Comparison of ENCODE assay signal across 10 cellular contexts in the genomic region with DNA sequence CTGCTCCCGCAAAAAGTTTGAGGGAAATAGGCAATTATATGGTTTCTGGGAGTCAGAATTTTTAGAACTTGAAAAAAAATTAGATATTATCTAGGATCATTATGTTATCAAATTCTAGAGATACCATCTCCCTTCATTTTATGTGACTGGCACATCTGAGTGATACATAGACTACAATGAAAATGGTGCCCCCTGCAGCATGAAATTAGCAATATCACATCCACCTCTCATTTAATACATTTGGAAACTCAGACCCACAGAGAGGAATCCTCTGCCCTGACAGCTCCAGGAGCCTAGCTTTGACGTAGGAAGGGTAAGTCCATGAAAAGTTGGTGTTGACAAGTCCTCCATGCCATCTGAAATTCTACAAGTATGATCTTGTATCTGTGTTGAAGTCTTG.
DNase-seq lines count a peak whose midpoint lies in the region; ATAC-seq, FAIRE-seq and TF ChIP-seq lines count a peak whose summit lies in the region.
"Had no signal": no experiment of that assay in that cellular context is flagged by ENCODE, and none has a peak within 500 bp of the region (broad histone marks: within the 10 kb centered on the region; RNA-seq: fewer than 3 reads in every experiment).

No MANE protein-coding gene starts in this region.

- no peaks in the 10 kb centered on the region for H3K27me3 ChIP-seq in hepatocyte
- peaks cover 4% of the 10 kb centered on the region for H3K27me3 ChIP-seq in left ventricle myocardium inferior (ENCODE audit: low read depth)
- H3K27me3 ChIP-seq: tibial nerve had no signal

- H3K9me3 ChIP-seq in hepatocyte (ENCODE audit: low read depth) (no peaks in the 10 kb centered on the region), left ventricle myocardium inferior (replicated peaks) (no peaks in the 10 kb centered on the region)
- H3K9me3 ChIP-seq: tibial nerve had no signal

- intact Hi-C loops in left ventricle myocardium inferior (cut with micrococcal nuclease), result no loop called here

- H3K36me3 ChIP-seq in hepatocyte (replicated peaks; ENCODE audit: insufficient read depth, low read depth), result no peaks in the 10 kb centered on the region
- no peaks in the 10 kb centered on the region for H3K36me3 ChIP-seq in left ventricle myocardium inferior
- H3K36me3 ChIP-seq: tibial nerve had no signal

- H3K9me2 ChIP-seq in hepatocyte (replicated peaks; ENCODE audit: insufficient read depth), result no peaks in the 10 kb centered on the region

- H2AFZ ChIP-seq in hepatocyte, result no peak overlapping the region

- H3K79me2 ChIP-seq in hepatocyte, result no peaks in the 10 kb centered on the region

- no peak for FAIRE-seq in RCC 7860 (lab: Jason Lieb, UNC)
- FAIRE-seq: islet of Langerhans had no signal

- no peak overlapping the region for H3K27ac ChIP-seq in hepatocyte
- no peak overlapping the region for H3K27ac ChIP-seq in left ventricle myocardium inferior (replicated peaks)
- H3K27ac ChIP-seq: tibial nerve had no signal

- no peaks in the 10 kb centered on the region for H4K20me1 ChIP-seq in hepatocyte (ENCODE audit: insufficient read depth, poor library complexity, severe bottlenecking)

- ATAC-seq in HG03442 (IDR thresholded peaks at IDR 0.05; ENCODE audit: unreplicated experiment), result peak; percentile 47
- no peak for ATAC-seq in activated naive CD8-positive, alpha-beta T cell treated with anti-CD3 and anti-CD28 coated beads, Interleukin-2, amount 50 U/mL, for 24 hours
- no peak for ATAC-seq in HG02623 (IDR thresholded peaks at IDR 0.05; ENCODE audit: unreplicated experiment)

- no peak overlapping the region for H3K4me2 ChIP-seq in hepatocyte

- H3K4me1 ChIP-seq in hepatocyte (ENCODE audit: insufficient read depth), result no peaks in the 10 kb centered on the region
- no peaks in the 10 kb centered on the region for H3K4me1 ChIP-seq in left ventricle myocardium inferior
- H3K4me1 ChIP-seq: tibial nerve had no signal

- DNase-seq in GM04504 (ENCODE audit: low read depth) (peak; percentile 20), RCC 7860 (ENCODE audit: low spot score) (peak; percentile 25), hepatocyte (ENCODE audit: low spot score) (peak; percentile 48), NCI-H2196 treated with DMSO at 0.1 percent for 48 hours (lab: John Stamatoyannopoulos, UW; ENCODE audit: unreplicated experiment) (no peak), left ventricle myocardium inferior (no peak)
- no peak for DNase-seq in activated naive CD8-positive, alpha-beta T cell treated with anti-CD3 and anti-CD28 coated beads, Interleukin-2, amount 50 U/mL, for 24 hours

- peaks cover 6% of the 10 kb centered on the region for H3K27me3 Mint-ChIP-seq in activated naive CD8-positive, alpha-beta T cell treated with anti-CD3 and anti-CD28 coated beads, Interleukin-2, amount 50 U/mL, for 24 hours

- no peak overlapping the region for H3K4me3 Mint-ChIP-seq in activated naive CD8-positive, alpha-beta T cell treated with anti-CD3 and anti-CD28 coated beads, Interleukin-2, amount 50 U/mL, for 24 hours

- H3K4me3 ChIP-seq in hepatocyte (no peak overlapping the region), left ventricle myocardium inferior (no peak overlapping the region)
- H3K4me3 ChIP-seq: tibial nerve had no signal

- no peak overlapping the region for H3K27ac Mint-ChIP-seq in activated naive CD8-positive, alpha-beta T cell treated with anti-CD3 and anti-CD28 coated beads, Interleukin-2, amount 50 U/mL, for 24 hours

- H3K9me3 Mint-ChIP-seq in activated naive CD8-positive, alpha-beta T cell treated with anti-CD3 and anti-CD28 coated beads, Interleukin-2, amount 50 U/mL, for 24 hours, result no peaks in the 10 kb centered on the region

- H3K36me3 Mint-ChIP-seq in activated naive CD8-positive, alpha-beta T cell treated with anti-CD3 and anti-CD28 coated beads, Interleukin-2, amount 50 U/mL, for 24 hours (ENCODE audit: low read depth), result no peaks in the 10 kb centered on the region

- H3K4me1 Mint-ChIP-seq in activated naive CD8-positive, alpha-beta T cell treated with anti-CD3 and anti-CD28 coated beads, Interleukin-2, amount 50 U/mL, for 24 hours, result no peaks in the 10 kb centered on the region

- 64% methylated on average over 2 of the region's 2 CpGs for WGBS in hepatocyte (ENCODE audit: low lambda C conversion rate, missing lambda C conversion rate)

- TF ChIP-seq CTCF in hepatocyte (IDR thresholded peaks at IDR 0.05; ENCODE audit: poor library complexity) (peak; percentile 52), left ventricle myocardium inferior (IDR thresholded peaks at IDR 0.05; ENCODE audit: borderline replicate concordance) (no peak)

Comparison
In these comparisons a context has a peak if more than half of its experiments do, and no peak if none do; other contexts are left out.
1. DNase-seq: peak in GM04504 (single experiment), RCC 7860 (single experiment) and hepatocyte (single experiment); none in NCI-H2196 treated with DMSO at 0.1 percent for 48 hours (single experiment), activated naive CD8-positive, alpha-beta T cell treated with anti-CD3 and anti-CD28 coated beads, Interleukin-2, amount 50 U/mL, for 24 hours (single experiment) and left ventricle myocardium inferior (single experiment).